In the genomic region with DNA sequence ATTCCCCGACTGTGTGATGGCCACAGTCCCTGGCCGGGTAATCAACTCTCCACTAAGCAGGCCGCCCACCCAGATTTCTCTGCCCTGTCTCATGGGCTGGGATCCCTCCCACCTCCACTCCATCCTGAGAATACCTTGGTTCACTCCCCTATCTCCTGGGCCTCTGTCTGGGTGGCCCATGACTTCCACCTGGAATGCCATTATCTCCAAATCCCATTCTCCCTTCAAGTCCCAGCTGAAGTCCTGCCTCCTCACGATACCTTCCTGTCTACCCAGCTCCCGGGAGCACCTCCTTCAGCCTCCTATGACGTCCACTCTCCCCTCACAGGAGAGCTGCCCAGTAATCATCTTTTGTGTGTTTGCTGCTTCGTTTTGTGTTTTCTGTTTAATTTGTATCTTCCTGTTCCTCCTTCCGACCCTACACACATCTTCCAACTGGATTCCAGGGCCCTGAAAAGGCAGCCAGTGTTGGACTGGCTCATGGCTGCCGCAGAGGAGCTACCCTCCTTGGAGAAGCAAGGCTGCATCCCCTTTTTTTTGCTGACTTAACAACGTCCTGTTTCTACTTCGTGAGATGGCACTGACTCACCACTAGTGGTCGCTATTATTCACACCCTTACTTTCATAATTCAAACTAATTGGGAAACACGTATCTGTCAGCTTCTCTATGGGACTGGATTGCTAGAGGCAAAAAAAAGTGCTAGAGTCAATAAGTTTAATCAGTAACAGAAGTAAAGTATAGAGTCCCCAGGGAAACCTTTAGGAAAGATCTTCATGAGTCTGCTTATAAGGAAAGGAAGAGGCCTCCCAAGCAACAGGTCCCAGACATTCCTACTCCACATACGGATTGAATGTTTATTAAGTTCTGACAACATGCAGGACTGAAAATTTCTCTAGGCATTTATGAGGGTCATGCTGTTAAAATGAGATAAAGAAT, we compare ENCODE assay signal across 8 cellular contexts.
A peak's percentile ranks its signal among the peaks of the same experiment; 100 is the strongest.
DNase-seq lines count a peak whose midpoint lies in the region; ATAC-seq and TF ChIP-seq lines count a peak whose summit lies in the region.

No MANE protein-coding gene starts in this region.

- DNase-seq in DMS53 treated with DMSO at 0.1 percent for 48 hours (lab: John Stamatoyannopoulos, UW; ENCODE audit: unreplicated experiment) (peak; percentile 45), NB4 (ENCODE audit: low read depth) (peak; percentile 69), adrenal gland (peak in 5 of 7 donors; percentile 18 to 58 (median 30)), hepatocyte (ENCODE audit: low spot score) (peak; percentile 75), cortex of kidney (lab: John Stamatoyannopoulos, UW) (no peak)
- DNase-seq in stimulated activated naive CD8-positive, alpha-beta T cell treated with anti-CD3 and anti-CD28 coated beads, Interleukin-15, Interleukin-2, amounts not matched to agents 100 U/mL and 50 U/mL, for 24 hours: peak; percentile 5

- no peaks in the 10 kb centered on the region for H3K36me3 ChIP-seq in adrenal gland (replicated peaks in 1 of 2)
- H3K36me3 ChIP-seq in hepatocyte (replicated peaks; ENCODE audit: insufficient read depth, low read depth): no peaks in the 10 kb centered on the region

- ATAC-seq in GM19463 (IDR thresholded peaks at IDR 0.05; ENCODE audit: unreplicated experiment) (peak; percentile 48), HG03097 (IDR thresholded peaks at IDR 0.05; ENCODE audit: low FRiP score, unreplicated experiment) (no peak)
- no peak for ATAC-seq in stimulated activated naive CD8-positive, alpha-beta T cell treated with anti-CD3 and anti-CD28 coated beads, Interleukin-15, Interleukin-2, amounts not matched to agents 100 U/mL and 50 U/mL, for 24 hours

- no peaks in the 10 kb centered on the region for H3K9me3 ChIP-seq in adrenal gland (replicated peaks in 1 of 3)
- H3K9me3 ChIP-seq in hepatocyte (ENCODE audit: low read depth): no peaks in the 10 kb centered on the region

- no peaks in the 10 kb centered on the region for H4K20me1 ChIP-seq in hepatocyte (ENCODE audit: insufficient read depth, poor library complexity, severe bottlenecking)

- H3K79me2 ChIP-seq in hepatocyte: no peaks in the 10 kb centered on the region

- WGBS in adrenal gland, 4 donors: 50 to 58% (median 57%) methylated on average over 12 to 14 of the region's 14 CpGs
- WGBS in hepatocyte (ENCODE audit: low lambda C conversion rate, missing lambda C conversion rate): 48% methylated on average over 14 of the region's 14 CpGs

- H2AFZ ChIP-seq in hepatocyte: no peak overlapping the region

- TF ChIP-seq POLR2A in NB4 (IDR thresholded peaks at IDR 0.05; ENCODE audit: extremely low read depth, insufficient read length) (no peak), adrenal gland (IDR thresholded peaks at IDR 0.05) (no peak)

- H3K4me3 ChIP-seq in NB4 (ENCODE audit: low read depth, low read length) (no peak overlapping the region), adrenal gland (no peak overlapping the region), hepatocyte (no peak overlapping the region)

- peak; percentile 79 for TF ChIP-seq CTCF in NB4 (IDR thresholded peaks at IDR 0.05; ENCODE audit: low read depth, low read length)
- peak; percentile 75 to 81 (median 78) for TF ChIP-seq CTCF in adrenal gland (IDR thresholded peaks at IDR 0.05)
- peak; percentile 76 for TF ChIP-seq CTCF in hepatocyte (IDR thresholded peaks at IDR 0.05; ENCODE audit: poor library complexity)

- H3K27ac ChIP-seq in adrenal gland: peak overlapping the region in 2 of 5 donors; percentile 19 to 68
- peak overlapping the region; percentile 93 for H3K27ac ChIP-seq in hepatocyte

- H3K27me3 ChIP-seq in adrenal gland (no peaks in the 10 kb centered on the region), hepatocyte (no peaks in the 10 kb centered on the region)

- H3K4me1 ChIP-seq in adrenal gland (replicated peaks in 1 of 2): peaks cover 0 to 8% of the 10 kb centered on the region in 2 donors
- peaks cover 45% of the 10 kb centered on the region for H3K4me1 ChIP-seq in hepatocyte (ENCODE audit: insufficient read depth)

- peak overlapping the region; percentile 61 for H3K4me2 ChIP-seq in hepatocyte

- no peaks in the 10 kb centered on the region for H3K9me2 ChIP-seq in hepatocyte (replicated peaks; ENCODE audit: insufficient read depth)

- intact Hi-C loops in adrenal gland (cut with DNase I): loop anchor here (5.0 to 10.0 kb wide), 2 partner anchors 167 to 170 kb away; a partner anchor contains a TSS
